In genomic region chr2:37377187-37377532, GRCh38 we compare ENCODE assay signal across 8 cellular contexts. TPM values are rescaled to one million over a fixed set of nuclear protein-coding genes. Genes with fewer than 3 reads are reported as not detected.
DNase-seq lines count a peak whose midpoint lies in the region; ATAC-seq and TF ChIP-seq lines count a peak whose summit lies in the region.
"Had no signal": no experiment of that assay in that cellular context is flagged by ENCODE, and none has a peak within 500 bp of the region (broad histone marks: within the 10 kb centered on the region; RNA-seq: fewer than 3 reads in every experiment).

No MANE protein-coding gene starts in this region.

- no peaks in the 10 kb centered on the region for H3K27me3 ChIP-seq in rectal smooth muscle tissue (ENCODE audit: control insufficient read depth, insufficient read depth, low read length)

- peak; percentile 70 for DNase-seq in activated CD8-positive, alpha-beta T cell treated with anti-CD3 and anti-CD28 coated beads for 36 hours
- DNase-seq in ecto neural progenitor cell (ENCODE audit: low spot score): no peak
- no peak for DNase-seq in activated CD8-positive, alpha-beta memory T cell treated with anti-CD3 and anti-CD28 coated beads, Interleukin-2, amount 50 U/mL, for 48 hours

- H3K4me3 ChIP-seq in rectal smooth muscle tissue (ENCODE audit: low read length): peak overlapping the region; percentile 27
- H3K4me3 ChIP-seq: SK-N-MC had no signal

- CTCF ChIA-PET in activated CD8-positive, alpha-beta T cell treated with anti-CD3 and anti-CD28 coated beads for 36 hours (lab: Charles Lee): interaction anchor here (0.8 to 4.9 kb wide), 10 partner anchors 9 to 500 kb away, joined by 3 to 42 read pairs (median 4); no protein-coding TSS in a partner anchor

- H3K27ac Mint-ChIP-seq in activated CD8-positive, alpha-beta T cell treated with anti-CD3 and anti-CD28 coated beads for 36 hours: no peak overlapping the region

- H3K9ac ChIP-seq in rectal smooth muscle tissue (ENCODE audit: low read length): no peak overlapping the region

- no peaks in the 10 kb centered on the region for H3K9me3 Mint-ChIP-seq in activated CD8-positive, alpha-beta T cell treated with anti-CD3 and anti-CD28 coated beads for 36 hours

- no peak for TF ChIP-seq CTCF in activated CD8-positive, alpha-beta T cell treated with anti-CD3 and anti-CD28 coated beads for 36 hours (IDR thresholded peaks at IDR 0.05)

- intact Hi-C loops in activated CD8-positive, alpha-beta T cell treated with anti-CD3 and anti-CD28 coated beads for 36 hours (cut with micrococcal nuclease): loop anchor here (1.0 kb wide), 1 partner anchor 13 kb away; no protein-coding TSS in a partner anchor

- no peaks in the 10 kb centered on the region for H3K36me3 Mint-ChIP-seq in activated CD8-positive, alpha-beta T cell treated with anti-CD3 and anti-CD28 coated beads for 36 hours (ENCODE audit: low read depth)

- ATAC-seq in GM18511 (IDR thresholded peaks at IDR 0.05; ENCODE audit: unreplicated experiment): peak; percentile 57
- ATAC-seq in HG02885 (IDR thresholded peaks at IDR 0.05; ENCODE audit: poor library complexity, unreplicated experiment): peak; percentile 45
- ATAC-seq in activated CD8-positive, alpha-beta T cell treated with anti-CD3 and anti-CD28 coated beads for 36 hours: peak; percentile 78
- ATAC-seq in HG03108 (IDR thresholded peaks at IDR 0.05; ENCODE audit: unreplicated experiment): no peak

- H3K27ac ChIP-seq in rectal smooth muscle tissue (ENCODE audit: low read depth, low read length): peak overlapping the region; percentile 91
- H3K27ac ChIP-seq: SK-N-MC had no signal

- H3K4me1 ChIP-seq in rectal smooth muscle tissue (ENCODE audit: control insufficient read depth, insufficient read depth, low read length): peaks cover 27% of the 10 kb centered on the region

- H3K4me3 Mint-ChIP-seq in activated CD8-positive, alpha-beta T cell treated with anti-CD3 and anti-CD28 coated beads for 36 hours: no peak overlapping the region

- H3K27me3 Mint-ChIP-seq in activated CD8-positive, alpha-beta T cell treated with anti-CD3 and anti-CD28 coated beads for 36 hours: peaks cover 32% of the 10 kb centered on the region

- POLR2A ChIA-PET in activated CD8-positive, alpha-beta T cell treated with anti-CD3 and anti-CD28 coated beads for 36 hours (lab: Charles Lee): interaction anchor here (1.0 to 3.7 kb wide), 7 partner anchors 9 to 145 kb away, joined by 3 to 30 read pairs (median 5); no protein-coding TSS in a partner anchor

- peaks cover 29% of the 10 kb centered on the region for H3K4me1 Mint-ChIP-seq in activated CD8-positive, alpha-beta T cell treated with anti-CD3 and anti-CD28 coated beads for 36 hours (ENCODE audit: low read depth)

- H3K36me3 ChIP-seq in rectal smooth muscle tissue (ENCODE audit: control insufficient read depth, insufficient read depth, low read length): no peaks in the 10 kb centered on the region

RNA-seq across cellular contexts. Expression of gene QPCT, which starts 32.7 kb away (rescaled TPM):
- total RNA-seq in activated CD8-positive, alpha-beta T cell treated with anti-CD3 and anti-CD28 coated beads for 36 hours: under 1 TPM; 0.29 to 0.56 TPM

RNA-seq across cellular contexts. Expression of gene PRKD3, which starts 52.5 kb away (rescaled TPM):
- 10 to 100 TPM; 23.8 to 25.6 TPM for total RNA-seq in activated CD8-positive, alpha-beta T cell treated with anti-CD3 and anti-CD28 coated beads for 36 hours
